In genomic region chr15:77702211-77702957, GRCh38 we compare ENCODE assay signal across 9 cellular contexts.
A peak's percentile ranks its signal among the peaks of the same experiment; 100 is the strongest.
DNase-seq lines count a peak whose midpoint lies in the region; ATAC-seq and TF ChIP-seq lines count a peak whose summit lies in the region.
"Had no signal": no experiment of that assay in that cellular context is flagged by ENCODE, and none has a peak within 500 bp of the region (broad histone marks: within the 10 kb centered on the region; RNA-seq: fewer than 3 reads in every experiment).

No MANE protein-coding gene starts in this region.

- ATAC-seq in Right ventricle myocardium superior (ENCODE audit: poor library complexity) (peak; percentile 49), HG03521 (IDR thresholded peaks at IDR 0.05; ENCODE audit: unreplicated experiment) (no peak), GM18858 (IDR thresholded peaks at IDR 0.05; ENCODE audit: unreplicated experiment) (no peak)

- H3K9ac ChIP-seq in fibroblast of lung (ENCODE audit: insufficient read depth, low read length), result no peak overlapping the region
- H3K9ac ChIP-seq: BLaER1 treated with 17β-estradiol and CSF1 and Interleukin-3, amounts not matched to agents 10 nM and 100 nM had no signal

- WGBS in testis, 2 donors, result 25 to 58% methylated on average over 3 to 5 of the region's 5 CpGs

- no peak for TF ChIP-seq CTCF in RWPE1 (conservative IDR thresholded peaks at IDR 0.05; ENCODE audit: low read depth)
- TF ChIP-seq CTCF in fibroblast of lung (conservative IDR thresholded peaks at IDR 0.05 in 1 of 2, IDR thresholded peaks at IDR 0.05 in 1 of 2; ENCODE audit: low read depth in 1 of 2, low read length in 2 of 2), result no peak
- TF ChIP-seq CTCF in testis (IDR thresholded peaks at IDR 0.05), result no peak

- H3K4me3 ChIP-seq in fibroblast of lung (replicated peaks in 1 of 4; ENCODE audit: control extremely low read depth in 1 of 4, insufficient read depth in 1 of 4, low read depth in 3 of 4, low read length in 4 of 4) (no peak overlapping the region), testis (no peak overlapping the region)
- H3K4me3 ChIP-seq: BLaER1 treated with 17β-estradiol and CSF1 and Interleukin-3, amounts not matched to agents 10 nM and 100 nM had no signal

- H4K20me1 ChIP-seq in fibroblast of lung (ENCODE audit: control insufficient read depth, extremely low read depth, insufficient read depth, low read length), result no peaks in the 10 kb centered on the region

- H3K36me3 ChIP-seq in fibroblast of lung (ENCODE audit: control insufficient read depth, insufficient read depth, low read length) (no peaks in the 10 kb centered on the region), testis (ENCODE audit: low read depth, missing control alignments) (no peaks in the 10 kb centered on the region)
- H3K36me3 ChIP-seq: BLaER1 treated with 17β-estradiol and CSF1 and Interleukin-3, amounts not matched to agents 10 nM and 100 nM had no signal

- no peaks in the 10 kb centered on the region for H3K9me3 ChIP-seq in fibroblast of lung (ENCODE audit: control insufficient read depth, insufficient read depth, low read depth, low read length)
- no peaks in the 10 kb centered on the region for H3K9me3 ChIP-seq in testis
- H3K9me3 ChIP-seq: BLaER1 treated with 17β-estradiol and CSF1 and Interleukin-3, amounts not matched to agents 10 nM and 100 nM had no signal

- H3K27me3 ChIP-seq in fibroblast of lung (ENCODE audit: control insufficient read depth, insufficient read depth, low read length) (no peaks in the 10 kb centered on the region), testis (no peaks in the 10 kb centered on the region)
- H3K27me3 ChIP-seq: BLaER1 treated with 17β-estradiol and CSF1 and Interleukin-3, amounts not matched to agents 10 nM and 100 nM had no signal

- intact Hi-C loops in Right ventricle myocardium superior (cut with DNase I) (no loop called here), cardiac septum (cut with DNase I) (no loop called here), testis (cut with DNase I; ENCODE audit: low total_unique reads) (no loop called here)

- no peak for DNase-seq in Right ventricle myocardium superior
- DNase-seq in cardiac septum (ENCODE audit: low spot score), result no peak
- peak; percentile 65 for DNase-seq in RWPE1 (ENCODE audit: low spot score)
- DNase-seq in fibroblast of lung (ENCODE audit: low read depth in 2 of 2), result peak; percentile 2 to 28
- DNase-seq in testis, result peak; percentile 44
- DNase-seq in NCI-H510A (lab: John Stamatoyannopoulos, UW), result no peak

- H3K27ac ChIP-seq in RWPE1 (no peak overlapping the region), fibroblast of lung (ENCODE audit: insufficient read depth, low read length) (no peak overlapping the region), testis (no peak overlapping the region)
- H3K27ac ChIP-seq: BLaER1 treated with 17β-estradiol and CSF1 and Interleukin-3, amounts not matched to agents 10 nM and 100 nM had no signal

- no peak overlapping the region for H3K4me2 ChIP-seq in fibroblast of lung (ENCODE audit: extremely low read depth, insufficient read depth, low read length)
- H3K4me2 ChIP-seq: BLaER1 treated with 17β-estradiol and CSF1 and Interleukin-3, amounts not matched to agents 10 nM and 100 nM had no signal

- CTCF ChIA-PET in RWPE1 (lab: Yijun Ruan, JAX), result interaction anchor here (0.6 kb wide), 1 partner anchor 516 kb away, joined by 5 read pairs; no protein-coding TSS in a partner anchor

- TF ChIP-seq POLR2A in testis (IDR thresholded peaks at IDR 0.05), result no peak

- H3K4me1 ChIP-seq in fibroblast of lung (ENCODE audit: control insufficient read depth, extremely low read depth, insufficient read depth, low read length), result no peaks in the 10 kb centered on the region
- H3K4me1 ChIP-seq in testis, result no peaks in the 10 kb centered on the region

- no peaks in the 10 kb centered on the region for H3K79me2 ChIP-seq in fibroblast of lung (ENCODE audit: control insufficient read depth, insufficient read depth, low read length)

- H2AFZ ChIP-seq in fibroblast of lung (ENCODE audit: low read length), result no peak overlapping the region

- POLR2A ChIA-PET in RWPE1 (lab: Yijun Ruan, JAX; ENCODE audit: low non-redundant PET), result no interaction called here

Comparison
In these comparisons a context has a peak if more than half of its experiments do, and no peak if none do; other contexts are left out.
1. DNase-seq: peak in RWPE1 (single experiment), fibroblast of lung (2 of 2) and testis (single experiment); none in Right ventricle myocardium superior (single experiment), cardiac septum (single experiment) and NCI-H510A (single experiment).